In genomic region chr13:29613101-29613500, GRCh38 we compare ENCODE assay signal across 7 cellular contexts.
"Had no signal": no experiment of that assay in that cellular context is flagged by ENCODE, and none has a peak within 500 bp of the region (broad histone marks: within the 10 kb centered on the region; RNA-seq: fewer than 3 reads in every experiment).

No MANE protein-coding gene starts in this region.

- H3K4me1 Mint-ChIP-seq: IgD-negative memory B cell had no signal

- H3K4me3 ChIP-seq: K562 had no signal

- H3K4me3 Mint-ChIP-seq: IgD-negative memory B cell had no signal

- DNase-seq: IMR-90, KBM-7, KG1 had no signal

- H3K27ac Mint-ChIP-seq: IgD-negative memory B cell had no signal

- H3K27ac ChIP-seq: HL-60 had no signal

- ATAC-seq: HepG2, K562 had no signal

- H3K36me3 Mint-ChIP-seq: IgD-negative memory B cell had no signal
